ENCODE assay signal across 14 cellular contexts in genomic region chr2:27756091-27756490, GRCh38. TPM values are rescaled to one million over a fixed set of nuclear protein-coding genes. Genes with fewer than 3 reads are reported as not detected.
A peak's percentile ranks its signal among the peaks of the same experiment; 100 is the strongest.
DNase-seq lines count a peak whose midpoint lies in the region; ATAC-seq, FAIRE-seq and TF ChIP-seq lines count a peak whose summit lies in the region.
"Had no signal": no experiment of that assay in that cellular context is flagged by ENCODE, and none has a peak within 500 bp of the region (broad histone marks: within the 10 kb centered on the region; RNA-seq: fewer than 3 reads in every experiment).

No MANE protein-coding gene starts in this region.

- H2BK120ac ChIP-seq in mesenchymal stem cell (ENCODE audit: low read depth, low read length) = no peak overlapping the region

- H3K9ac ChIP-seq in mesenchymal stem cell (ENCODE audit: low read length) = no peak overlapping the region

- H3K4ac ChIP-seq in mesenchymal stem cell (ENCODE audit: low read depth in 1 of 2, low read length in 2 of 2) = no peak overlapping the region

- H2BK12ac ChIP-seq in mesenchymal stem cell (ENCODE audit: low read length in 2 of 2) = peak overlapping the region in 1 of 2 experiments; percentile 43

- H4K8ac ChIP-seq in mesenchymal stem cell (ENCODE audit: low read length) = no peak overlapping the region

- WGBS in A549 (ENCODE audit: missing lambda C conversion rate) = 91% methylated on average over 3 of the region's 3 CpGs
- whole genome bisulfite sequencing in mesenchymal stem cell = 91% methylated on average over 3 of the region's 3 CpGs
- WGBS in aorta, 2 donors = 92 to 96% methylated on average over 3 of the region's 3 CpGs

- H3K27me3 ChIP-seq in HL-60 (ENCODE audit: insufficient read depth, poor library complexity, severe bottlenecking) (no peaks in the 10 kb centered on the region), ascending aorta (no peaks in the 10 kb centered on the region), mesenchymal stem cell (ENCODE audit: control insufficient read depth in 1 of 2, insufficient read depth in 1 of 2, low read length in 2 of 2) (no peaks in the 10 kb centered on the region), aorta (ENCODE audit: control insufficient read depth in 1 of 2, insufficient read depth in 2 of 2, low read length in 1 of 2) (no peaks in the 10 kb centered on the region)

- ATAC-seq in A549 (no peak), aorta (ENCODE audit: low FRiP score) (no peak)
- ATAC-seq: HepG2 had no signal

- H3K4me1 ChIP-seq in A549 = peaks cover 27% of the 10 kb centered on the region
- peaks cover 0 to 10% of the 10 kb centered on the region in 2 donors for H3K4me1 ChIP-seq in ascending aorta
- peaks cover 4% of the 10 kb centered on the region for H3K4me1 ChIP-seq in mesenchymal stem cell (ENCODE audit: control insufficient read depth, insufficient read depth, low read depth, low read length)
- no peaks in the 10 kb centered on the region for H3K4me1 ChIP-seq in aorta (ENCODE audit: control insufficient read depth in 1 of 2, insufficient read depth in 2 of 2, low read length in 2 of 2)

- POLR2A ChIA-PET in A549 (lab: Yijun Ruan, JAX) = no interaction called here

- H3K79me1 ChIP-seq in mesenchymal stem cell (replicated peaks; ENCODE audit: low read length, poor library complexity, severe bottlenecking) = no peaks in the 10 kb centered on the region

- no peak overlapping the region for H4K91ac ChIP-seq in mesenchymal stem cell (ENCODE audit: low read length)

- H3K4me3 ChIP-seq in A549 = no peak overlapping the region
- no peak overlapping the region for H3K4me3 ChIP-seq in HL-60 (replicated peaks; ENCODE audit: insufficient read depth, low read length)
- H3K4me3 ChIP-seq in ascending aorta = no peak overlapping the region
- H3K4me3 ChIP-seq in mesenchymal stem cell (ENCODE audit: insufficient read depth in 1 of 2, low read depth in 1 of 2, low read length in 2 of 2) = no peak overlapping the region
- H3K4me3 ChIP-seq in aorta (ENCODE audit: low read length in 2 of 2) = no peak overlapping the region

- H2BK5ac ChIP-seq in mesenchymal stem cell (ENCODE audit: low read depth, low read length, poor library complexity, severe bottlenecking) = no peak overlapping the region

- H3K4me2 ChIP-seq in A549 (no peak overlapping the region), mesenchymal stem cell (ENCODE audit: low read length, poor library complexity, severe bottlenecking) (no peak overlapping the region)

- H3K36me3 ChIP-seq in ascending aorta (no peaks in the 10 kb centered on the region), mesenchymal stem cell (ENCODE audit: control insufficient read depth in 1 of 2, insufficient read depth in 2 of 2, low read depth in 1 of 2, low read length in 2 of 2) (no peaks in the 10 kb centered on the region), aorta (ENCODE audit: control insufficient read depth in 1 of 2, insufficient read depth in 2 of 2, low read length in 1 of 2) (no peaks in the 10 kb centered on the region)

- no peak overlapping the region for H3K23ac ChIP-seq in mesenchymal stem cell (ENCODE audit: low read length in 2 of 2)

- no peak for TF ChIP-seq POLR2A in A549 (IDR thresholded peaks at IDR 0.05; ENCODE audit: low read length)

- no peak for TF ChIP-seq RAD21 in A549 (conservative IDR thresholded peaks at IDR 0.05 in 1 of 2, IDR thresholded peaks at IDR 0.05 in 1 of 2)

- no peak for FAIRE-seq in A549 (lab: Jason Lieb, UNC)
- FAIRE-seq: HepG2, HTR-8/SVneo had no signal

- intact Hi-C loops in ascending aorta (cut with DNase I) = loop anchor here (5.0 kb wide), 2 partner anchors 66 to 691 kb away; no protein-coding TSS in a partner anchor
- intact Hi-C loops in aorta (cut with DNase I) = loop anchor here in 1 of 2 donors (5.0 kb wide), 1 partner anchor 696 kb away; no protein-coding TSS in a partner anchor

- H2BK15ac ChIP-seq in mesenchymal stem cell (ENCODE audit: low read depth, poor library complexity, severe bottlenecking) = no peak overlapping the region

- no peak overlapping the region for H3K14ac ChIP-seq in mesenchymal stem cell (ENCODE audit: low read length in 2 of 2)

- TF ChIP-seq CTCF in A549 (IDR thresholded peaks at IDR 0.05) = no peak
- TF ChIP-seq CTCF in HL-60 (IDR thresholded peaks at IDR 0.05; ENCODE audit: insufficient read depth, low read length) = no peak
- TF ChIP-seq CTCF in ascending aorta (IDR thresholded peaks at IDR 0.05) = no peak

- TF ChIP-seq EP300 in A549 (IDR thresholded peaks at IDR 0.05) = no peak

- CTCF ChIA-PET in A549 (lab: Yijun Ruan, JAX) = interaction anchor here (1.6 to 2.6 kb wide), 2 partner anchors 19 to 697 kb away, joined by 3 to 16 read pairs; no protein-coding TSS in a partner anchor

- H2AFZ ChIP-seq in mesenchymal stem cell (ENCODE audit: low read depth, low read length) = no peak overlapping the region

- DNase-seq in A549 (ENCODE audit: low read depth in 1 of 2, low spot score in 1 of 2) (no peak), HL-60 (ENCODE audit: low read depth in 1 of 2, low spot score in 1 of 2) (no peak), ascending aorta (ENCODE audit: low spot score in 2 of 2) (no peak), mesenchymal stem cell (no peak), NCI-H1930 (lab: John Stamatoyannopoulos, UW) (no peak), aorta (no peak), NCI-H524 (lab: John Stamatoyannopoulos, UW) (no peak), HuH-7.5 (ENCODE audit: low spot score) (no peak)
- DNase-seq: 8988T; CD8-positive, alpha-beta memory T cell; HCEC 1CT; HFFc6 had no signal

- H3K27ac ChIP-seq in A549 = peak overlapping the region; percentile 55 to 68; a peak in 5 of 6 replicates
- H3K27ac ChIP-seq in HL-60 (replicated peaks) = peak overlapping the region; percentile 61
- peak overlapping the region; percentile 55 to 67 for H3K27ac ChIP-seq in ascending aorta
- no peak overlapping the region for H3K27ac ChIP-seq in mesenchymal stem cell (ENCODE audit: low read length, poor library complexity, severe bottlenecking)
- no peak overlapping the region for H3K27ac ChIP-seq in aorta (ENCODE audit: low read depth in 1 of 2, low read length in 2 of 2)

- no peak overlapping the region for H3K18ac ChIP-seq in mesenchymal stem cell (ENCODE audit: low read depth in 1 of 2, low read length in 2 of 2)

- peak overlapping the region; percentile 11 for H2AK5ac ChIP-seq in mesenchymal stem cell (ENCODE audit: low read length, severe bottlenecking)

- H3K9me3 ChIP-seq in A549 (no peaks in the 10 kb centered on the region), ascending aorta (no peaks in the 10 kb centered on the region), mesenchymal stem cell (ENCODE audit: control insufficient read depth, low read length) (no peaks in the 10 kb centered on the region), aorta (ENCODE audit: control insufficient read depth, low read length) (no peaks in the 10 kb centered on the region)

TF ChIP-seq in A549, 52 proteins besides CTCF, POLR2A, EP300 and RAD21:
- TF ChIP-seq RFX5 (IDR thresholded peaks at IDR 0.05) (no peak), ZFP36 (IDR thresholded peaks at IDR 0.05; ENCODE audit: borderline replicate concordance, partially characterized antibody) (no peak), FOXS1 (CRISPR knock-in tag; IDR thresholded peaks at IDR 0.05) (no peak), POLR2AphosphoS2 (conservative IDR thresholded peaks at IDR 0.05; ENCODE audit: low read length) (no peak), ZSCAN20 (CRISPR knock-in tag; IDR thresholded peaks at IDR 0.05) (no peak), ZNF302 (CRISPR knock-in tag; IDR thresholded peaks at IDR 0.05) (no peak), HOXA7 (CRISPR knock-in tag; IDR thresholded peaks at IDR 0.05) (no peak), KDM1A (IDR thresholded peaks at IDR 0.05; ENCODE audit: low read depth) (no peak), MAZ (IDR thresholded peaks at IDR 0.05; ENCODE audit: borderline replicate concordance, low read depth, low read length) (no peak), TP53 (CRISPR knock-in tag; IDR thresholded peaks at IDR 0.05) (no peak), BCL3 (IDR thresholded peaks at IDR 0.05) (no peak), RCOR1 (IDR thresholded peaks at IDR 0.05; ENCODE audit: low read depth, low read length) (no peak), SREBF2 (IDR thresholded peaks at IDR 0.05) (no peak)

RNA-seq across cellular contexts. Expression of gene MRPL33, which starts 15.4 kb away (rescaled TPM):
- polyA plus RNA-seq in A549 (2011; rRNA removed) = 171 and 287 TPM in 2 replicates
- 89.0 and 108 TPM in 2 replicates for polyA plus RNA-seq in A549 (2012; cell fraction: cytosol; rRNA removed)
- polyA plus RNA-seq in A549 (2012; cell fraction: nucleus; rRNA removed) = 16.2 and 28.5 TPM in 2 replicates
- polyA plus RNA-seq in A549 (2017; fragmentation: RNase III; extraction: RNeasy Plus Mini Kit Qiagen cat#74134 plus additional on column Dnase treatment) = 492 to 595 TPM (median 497 TPM) in 3 replicates
- polyA minus RNA-seq in A549 (2011; rRNA and poly(A)+ RNA removed) = 11.8 and 17.2 TPM in 2 replicates
- total RNA-seq in ascending aorta = 3.4 TPM
- 295 TPM for polyA plus RNA-seq in mesenchymal stem cell (2013, experiment 1 of 2)
- polyA plus RNA-seq in mesenchymal stem cell (2013, experiment 2 of 2) = 307 TPM
- 100 to 1,000 TPM in 1 of 2 donors, 10 to 100 TPM in 1; 85.0 to 116 TPM for total RNA-seq in aorta
- 100 to 1,000 TPM; 253 to 347 TPM for polyA plus RNA-seq in aorta

Comparison
In these comparisons a context has a peak if more than half of its experiments do, and no peak if none do; other contexts are left out.
1. H3K27ac ChIP-seq: peak in A549 (2 of 2), HL-60 (single experiment) and ascending aorta (2 of 2); none in mesenchymal stem cell (single experiment) and aorta (0 of 2).
2. RNA of gene MRPL33, which starts 15.4 kb away (total RNA-seq): 85.0 to 116 TPM in aorta; 3.4 TPM in ascending aorta (single experiment); every median in the first group is over 10 times any median in the second.